ENCODE assay signal across 8 cellular contexts in the genomic region with DNA sequence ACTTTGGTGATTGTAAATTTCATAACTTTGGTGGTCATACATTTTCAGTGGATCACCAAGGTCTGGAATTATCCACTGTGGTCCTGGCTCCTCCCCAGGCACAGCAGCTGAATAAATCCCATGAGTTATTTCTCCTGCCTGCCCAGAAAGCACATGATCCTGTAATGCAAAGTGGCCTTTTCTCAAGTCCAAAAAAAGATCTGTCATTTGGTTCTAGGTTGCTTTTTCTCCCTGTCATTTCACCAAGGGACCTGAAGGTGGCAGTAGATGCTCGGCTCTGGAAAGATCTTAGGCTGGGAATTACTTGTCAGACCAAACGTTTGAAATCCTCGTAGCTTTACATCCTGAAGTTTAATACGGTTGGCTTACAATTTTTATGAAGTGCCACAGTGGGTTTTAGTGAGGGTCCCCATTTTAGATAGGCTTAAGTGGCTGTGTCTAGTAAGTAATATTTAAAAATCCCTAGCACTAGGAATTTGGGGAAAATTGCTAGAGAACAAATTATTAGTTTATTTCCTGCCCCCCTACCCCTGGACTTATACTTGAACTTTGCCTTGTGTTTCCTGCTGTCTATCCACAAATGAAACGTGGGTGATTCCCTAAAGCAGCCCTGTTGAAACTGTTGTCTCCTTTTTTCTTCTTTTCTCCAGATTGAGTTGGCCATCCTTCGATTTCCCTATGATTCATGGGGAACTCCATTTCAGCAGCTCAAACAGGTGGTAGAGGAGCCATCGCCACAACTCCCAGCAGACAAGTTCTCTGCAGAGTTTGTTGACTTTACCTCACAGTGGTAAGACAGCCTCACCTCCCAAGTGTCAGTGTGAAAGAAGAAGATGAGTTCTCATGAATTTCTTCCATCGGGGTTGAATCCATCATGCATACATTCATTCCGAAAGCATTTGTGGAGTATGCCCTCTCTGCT.
DNase-seq lines count a peak whose midpoint lies in the region; ATAC-seq, FAIRE-seq and TF ChIP-seq lines count a peak whose summit lies in the region.

No MANE protein-coding gene starts in this region.

- DNase-seq in ACHN (peak; percentile 66), LoVo (ENCODE audit: low spot score) (peak; percentile 54), SK-N-DZ (ENCODE audit: low spot score) (peak; percentile 63), fibroblast of pulmonary artery (ENCODE audit: low read depth) (peak; percentile 84), neuronal stem cell (ENCODE audit: low spot score) (peak; percentile 46)
- DNase-seq in effector CD8-positive, alpha-beta T cell (lab: John Stamatoyannopoulos, UW), result no peak

- WGBS in neuronal stem cell (ENCODE audit: extremely low coverage in 2 of 2, insufficient read length in 2 of 2, insufficient replicate concordance in 1 of 2), 2 donors, result no CpG with 5 or more reads among the region's 9 CpGs

- H2BK15ac ChIP-seq in neuronal stem cell (ENCODE audit: low read length), result no peak overlapping the region

- FAIRE-seq in G401.6 (lab: Jason Lieb, UNC), result peak; percentile 91

- no peak overlapping the region for H2AFZ ChIP-seq in neuronal stem cell (ENCODE audit: low read length)

- no peak for ATAC-seq in HG03520 (IDR thresholded peaks at IDR 0.05; ENCODE audit: unreplicated experiment)

- no peak overlapping the region for H3K4me3 ChIP-seq in fibroblast of pulmonary artery (replicated peaks; ENCODE audit: low read depth, low read length)
- H3K4me3 ChIP-seq in neuronal stem cell (ENCODE audit: low read length in 2 of 2), result no peak overlapping the region

- H2BK12ac ChIP-seq in neuronal stem cell (ENCODE audit: low read length), result no peak overlapping the region

- H3K18ac ChIP-seq in neuronal stem cell (ENCODE audit: low read length), result no peak overlapping the region

- H3K9me3 ChIP-seq in neuronal stem cell (replicated peaks in 1 of 2; ENCODE audit: control insufficient read depth in 2 of 2, insufficient read depth in 1 of 2, low read depth in 1 of 2, low read length in 2 of 2), result peaks cover 0 to 21% of the 10 kb centered on the region in 2 donors

- no peaks in the 10 kb centered on the region for H3K27me3 ChIP-seq in neuronal stem cell (ENCODE audit: control insufficient read depth in 3 of 3, insufficient read depth in 3 of 3, low read depth in 1 of 3, low read length in 3 of 3)

- H3K36me3 ChIP-seq in neuronal stem cell (replicated peaks in 1 of 2; ENCODE audit: control insufficient read depth in 2 of 2, insufficient read depth in 2 of 2, low read length in 2 of 2), result peaks cover 25 to 80% of the 10 kb centered on the region in 2 donors

- H2BK120ac ChIP-seq in neuronal stem cell (ENCODE audit: low read depth, low read length), result no peak overlapping the region

- no peak overlapping the region for H4K91ac ChIP-seq in neuronal stem cell (ENCODE audit: low read depth, low read length, poor library complexity)

- H2BK5ac ChIP-seq in neuronal stem cell (ENCODE audit: low read length), result no peak overlapping the region

- H3K79me1 ChIP-seq in neuronal stem cell (ENCODE audit: low read depth, low read length), result no peaks in the 10 kb centered on the region

- no peak overlapping the region for H3K4me2 ChIP-seq in neuronal stem cell (ENCODE audit: insufficient read depth, low read length, poor library complexity, severe bottlenecking)

- no peak overlapping the region for H3K27ac ChIP-seq in neuronal stem cell (replicated peaks; ENCODE audit: low read length)

- no peak overlapping the region for H4K8ac ChIP-seq in neuronal stem cell (ENCODE audit: low read depth, low read length)

- no peaks in the 10 kb centered on the region for H3K4me1 ChIP-seq in neuronal stem cell (ENCODE audit: control insufficient read depth in 2 of 2, insufficient read depth in 1 of 2, low read depth in 1 of 2, low read length in 2 of 2)

- no peak overlapping the region for H3K23ac ChIP-seq in neuronal stem cell (ENCODE audit: low read depth, low read length, poor library complexity)

- in situ Hi-C loops in ACHN (cut with HindIII; ENCODE audit: low pct_ligation_motif_present, low pct_unique_long_range_greater_than_20kb, low sequenced_read_pairs), result no loop called here

- no peak overlapping the region for H3K9ac ChIP-seq in neuronal stem cell (ENCODE audit: low read depth, low read length, poor library complexity)

- H3K4ac ChIP-seq in neuronal stem cell (ENCODE audit: low read length), result no peak overlapping the region

- TF ChIP-seq CTCF in fibroblast of pulmonary artery (IDR thresholded peaks at IDR 0.05; ENCODE audit: low read length, missing control alignments), result peak; percentile 99

- H2AK5ac ChIP-seq in neuronal stem cell (ENCODE audit: low read depth, low read length), result no peak overlapping the region

- H3K14ac ChIP-seq in neuronal stem cell (ENCODE audit: low read length), result no peak overlapping the region
